Comparison of ENCODE assay signal across 15 cellular contexts in the genomic region with DNA sequence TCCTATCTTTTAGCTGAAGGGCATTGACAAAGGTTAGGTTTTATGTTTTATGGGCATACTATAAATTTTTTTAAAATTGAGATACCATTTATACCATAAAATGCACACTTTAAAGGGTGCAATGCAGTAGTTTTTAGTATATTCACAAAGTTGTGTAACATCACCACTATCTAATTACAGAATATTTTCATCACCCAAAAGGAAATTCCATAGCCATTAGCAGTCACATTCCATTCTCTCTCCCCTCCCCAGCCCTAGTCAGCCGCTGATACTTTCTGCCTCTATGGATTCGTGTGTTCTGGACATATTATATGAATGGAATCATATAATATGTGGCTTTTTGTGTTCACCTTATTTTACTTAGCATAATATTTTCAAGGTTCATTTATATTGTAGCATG.
DNase-seq lines count a peak whose midpoint lies in the region; ATAC-seq and TF ChIP-seq lines count a peak whose summit lies in the region.
"Had no signal": no experiment of that assay in that cellular context is flagged by ENCODE, and none has a peak within 500 bp of the region (broad histone marks: within the 10 kb centered on the region; RNA-seq: fewer than 3 reads in every experiment).

No MANE protein-coding gene starts in this region.

- H3K36me3 ChIP-seq in GM23248 (ENCODE audit: low read depth) (no peaks in the 10 kb centered on the region), SJCRH30 (no peaks in the 10 kb centered on the region), fibroblast of lung (ENCODE audit: control insufficient read depth, insufficient read depth, low read length) (no peaks in the 10 kb centered on the region), body of pancreas (replicated peaks in 1 of 2; ENCODE audit: insufficient read depth in 1 of 2, low read depth in 2 of 2) (no peaks in the 10 kb centered on the region)

- peak overlapping the region; percentile 23 for H3K27ac ChIP-seq in GM23248
- H3K27ac ChIP-seq in SJCRH30 = peak overlapping the region; percentile 45
- H3K27ac ChIP-seq in fibroblast of lung (ENCODE audit: insufficient read depth, low read length) = peak overlapping the region; percentile 22
- no peak overlapping the region for H3K27ac ChIP-seq in body of pancreas

- H3K4me2 ChIP-seq in GM23248 (ENCODE audit: unreplicated experiment) (peak overlapping the region; percentile 30), fibroblast of lung (ENCODE audit: extremely low read depth, insufficient read depth, low read length) (no peak overlapping the region)

- H3K4me3 ChIP-seq in GM23248 (no peak overlapping the region), SJCRH30 (no peak overlapping the region), fibroblast of lung (replicated peaks in 1 of 4; ENCODE audit: control extremely low read depth in 1 of 4, insufficient read depth in 1 of 4, low read depth in 3 of 4, low read length in 4 of 4) (no peak overlapping the region), body of pancreas (no peak overlapping the region)

- no peak for TF ChIP-seq POLR2A in body of pancreas (IDR thresholded peaks at IDR 0.05)

- no peak for TF ChIP-seq CTCF in fibroblast of lung (conservative IDR thresholded peaks at IDR 0.05 in 1 of 2, IDR thresholded peaks at IDR 0.05 in 1 of 2; ENCODE audit: low read depth in 1 of 2, low read length in 2 of 2)
- no peak for TF ChIP-seq CTCF in body of pancreas (IDR thresholded peaks at IDR 0.05)

- H3K9ac ChIP-seq in GM23248 (no peak overlapping the region), fibroblast of lung (ENCODE audit: insufficient read depth, low read length) (no peak overlapping the region)

- H3K4me1 ChIP-seq in GM23248 (ENCODE audit: insufficient read depth) = peaks cover 29% of the 10 kb centered on the region
- peaks cover 15% of the 10 kb centered on the region for H3K4me1 ChIP-seq in SJCRH30
- H3K4me1 ChIP-seq in fibroblast of lung (ENCODE audit: control insufficient read depth, extremely low read depth, insufficient read depth, low read length) = peaks cover 5% of the 10 kb centered on the region
- H3K4me1 ChIP-seq in body of pancreas = no peaks in the 10 kb centered on the region

- 0 to 5% methylated on average over 2 of the region's 2 CpGs for WGBS in GM23248 (ENCODE audit: low coverage in 1 of 2, low lambda C conversion rate in 2 of 2, missing lambda C conversion rate in 2 of 2), 2 experiments
- WGBS in body of pancreas, 2 donors = 70 to 75% methylated on average over 2 of the region's 2 CpGs

- peaks cover 21% of the 10 kb centered on the region for H3F3A ChIP-seq in GM23248 (ENCODE audit: insufficient read depth)

- ATAC-seq in body of pancreas = no peak

- in situ Hi-C loops in GM23248 (cut with MboI) = no loop called here

- H3K79me2 ChIP-seq in GM23248 (ENCODE audit: insufficient read depth) (no peaks in the 10 kb centered on the region), fibroblast of lung (ENCODE audit: control insufficient read depth, insufficient read depth, low read length) (no peaks in the 10 kb centered on the region)

- peak overlapping the region; percentile 12; the same call in 1 of the 2 replicates for H2AFZ ChIP-seq in GM23248
- no peak overlapping the region for H2AFZ ChIP-seq in fibroblast of lung (ENCODE audit: low read length)

- no peaks in the 10 kb centered on the region for H4K20me1 ChIP-seq in GM23248 (ENCODE audit: insufficient read depth)
- no peaks in the 10 kb centered on the region for H4K20me1 ChIP-seq in fibroblast of lung (ENCODE audit: control insufficient read depth, extremely low read depth, insufficient read depth, low read length)

- H3K27me3 ChIP-seq in GM23248 (replicated peaks; ENCODE audit: insufficient read depth) (no peaks in the 10 kb centered on the region), SJCRH30 (no peaks in the 10 kb centered on the region), fibroblast of lung (ENCODE audit: control insufficient read depth, insufficient read depth, low read length) (no peaks in the 10 kb centered on the region), body of pancreas (no peaks in the 10 kb centered on the region)

- H3K9me3 ChIP-seq in GM23248 (ENCODE audit: low read depth) (no peaks in the 10 kb centered on the region), SJCRH30 (replicated peaks) (no peaks in the 10 kb centered on the region), fibroblast of lung (ENCODE audit: control insufficient read depth, insufficient read depth, low read depth, low read length) (no peaks in the 10 kb centered on the region), body of pancreas (no peaks in the 10 kb centered on the region)

- DNase-seq in GM23248 (peak; percentile 64), SJCRH30 (peak; percentile 17 to 22), fibroblast of lung (ENCODE audit: low read depth in 2 of 2) (peak; percentile 79 to 89), renal cortical epithelial cell (ENCODE audit: low read depth) (peak; percentile 71), body of pancreas (no peak), NCI-H2081 (lab: John Stamatoyannopoulos, UW) (no peak)
- no peak for DNase-seq in stimulated activated CD8-positive, alpha-beta memory T cell treated with anti-CD3 and anti-CD28 coated beads, Interleukin-4, amount 100 ng/mL, for 48 hours
- no peak for DNase-seq in stimulated activated CD4-positive, alpha-beta T cell treated with anti-CD3 and anti-CD28 coated beads, Interleukin-1b, Interleukin-23, amount 100 ng/mL, for 48 hours
- DNase-seq: activated CD4-positive, alpha-beta T cell treated with anti-CD3 and anti-CD28 coated beads, Interleukin-2, amount 50 U/mL, for 1 hour; activated naive CD4-positive, alpha-beta T cell treated with anti-CD3 and anti-CD28 coated beads, Interleukin-2, amount 50 U/mL, for 16 hours; DMS 273 treated with DMSO at 0.1 percent for 48 hours; effector CD8-positive, alpha-beta T cell; NCI-H1105 treated with DMSO at 0.1 percent for 48 hours; NCI-H774; T-helper 1 cell had no signal

- no peaks in the 10 kb centered on the region for H3K9me2 ChIP-seq in GM23248 (ENCODE audit: insufficient read depth)

- intact Hi-C loops in body of pancreas (cut with DNase I) = no loop called here

Comparison
In these comparisons a context has a peak if more than half of its experiments do, and no peak if none do; other contexts are left out.
1. DNase-seq: peak in GM23248 (single experiment), SJCRH30 (2 of 2), fibroblast of lung (2 of 2) and renal cortical epithelial cell (single experiment); none in body of pancreas (0 of 4), stimulated activated CD8-positive, alpha-beta memory T cell treated with anti-CD3 and anti-CD28 coated beads, Interleukin-4, amount 100 ng/mL, for 48 hours (single experiment), NCI-H2081 (0 of 2) and stimulated activated CD4-positive, alpha-beta T cell treated with anti-CD3 and anti-CD28 coated beads, Interleukin-1b, Interleukin-23, amount 100 ng/mL, for 48 hours (single experiment).
2. H3K27ac ChIP-seq: peak in GM23248 (single experiment), SJCRH30 (single experiment) and fibroblast of lung (single experiment); none in body of pancreas (0 of 4).